In the genomic region with DNA sequence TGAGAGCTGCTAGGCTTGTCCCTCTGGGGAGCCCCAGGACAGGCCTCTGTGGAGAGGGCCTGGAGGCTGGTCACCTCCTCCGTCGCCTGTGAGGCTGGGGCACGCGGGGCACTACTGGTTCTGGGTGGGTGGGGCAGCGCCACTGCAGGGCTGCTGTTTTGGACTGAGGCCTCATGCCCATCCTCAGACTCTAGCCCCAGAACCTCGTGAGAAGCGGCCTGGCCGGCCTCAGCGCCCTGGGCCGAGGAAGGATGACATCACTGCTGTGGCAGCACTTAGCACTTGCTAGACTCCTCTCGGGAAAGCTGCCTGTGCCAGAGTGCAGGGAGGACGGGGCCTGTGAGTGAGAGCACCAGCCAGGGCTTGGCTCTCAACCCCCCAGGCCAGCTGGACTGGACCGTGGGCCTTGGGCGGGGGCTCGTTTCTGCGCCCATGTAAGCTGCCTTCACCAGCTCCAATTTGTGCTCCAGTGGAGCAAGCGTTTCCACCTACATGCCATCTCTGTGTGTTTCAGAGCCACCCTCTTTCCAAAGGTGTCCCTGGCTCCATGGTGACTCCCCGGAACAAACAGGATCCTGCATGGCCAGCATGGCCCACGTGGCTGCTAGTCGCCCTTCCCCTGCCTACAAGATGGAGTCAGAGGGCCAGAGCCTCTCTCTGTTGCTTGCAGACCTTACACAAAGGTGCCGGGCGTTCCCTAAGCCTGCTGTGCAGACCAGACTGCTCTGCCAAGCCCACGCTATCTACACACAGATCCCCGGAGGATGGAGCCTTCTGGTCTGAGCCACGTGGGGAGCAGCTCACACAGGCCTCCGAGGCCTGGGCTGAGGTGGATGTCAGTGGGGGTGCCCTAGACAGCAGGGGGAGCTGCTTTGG, we compare ENCODE assay signal across 19 cellular contexts.
A peak's percentile ranks its signal among the peaks of the same experiment; 100 is the strongest.
DNase-seq lines count a peak whose midpoint lies in the region; ATAC-seq and TF ChIP-seq lines count a peak whose summit lies in the region.
"Had no signal": no experiment of that assay in that cellular context is flagged by ENCODE, and none has a peak within 500 bp of the region (broad histone marks: within the 10 kb centered on the region; RNA-seq: fewer than 3 reads in every experiment).

No MANE protein-coding gene starts in this region.

- intact Hi-C loops in ascending aorta (cut with DNase I): no loop called here
- intact Hi-C loops in right cardiac atrium (cut with DNase I): no loop called here

- H3K36me3 ChIP-seq in ascending aorta (no peaks in the 10 kb centered on the region), thoracic aorta (no peaks in the 10 kb centered on the region)
- H3K36me3 ChIP-seq: vagina had no signal

- no peak overlapping the region for H3K27ac Mint-ChIP-seq in T-helper 17 cell
- H3K27ac Mint-ChIP-seq: activated CD4-positive, alpha-beta T cell treated with anti-CD3 and anti-CD28 coated beads for 36 hours; activated naive CD8-positive, alpha-beta T cell treated with anti-CD3 and anti-CD28 coated beads for 36 hours; T-helper 1 cell treated with Interleukin-12 subunit alpha and Interleukin-12 subunit beta and Interleukin-4 antibody, amounts not matched to agents 30 μg/mL and 1 μg/mL, for 36 hours had no signal

- no peaks in the 10 kb centered on the region for H3K27me3 ChIP-seq in ascending aorta
- no peaks in the 10 kb centered on the region for H3K27me3 ChIP-seq in right cardiac atrium (ENCODE audit: control insufficient read depth, insufficient read depth)
- no peaks in the 10 kb centered on the region for H3K27me3 ChIP-seq in thoracic aorta (replicated peaks; ENCODE audit: insufficient read depth)
- H3K27me3 ChIP-seq: vagina had no signal

- no peaks in the 10 kb centered on the region for H3K9me3 ChIP-seq in ascending aorta
- H3K9me3 ChIP-seq in right cardiac atrium (ENCODE audit: control insufficient read depth, low read length): no peaks in the 10 kb centered on the region
- H3K9me3 ChIP-seq in thoracic aorta: no peaks in the 10 kb centered on the region
- no peaks in the 10 kb centered on the region for H3K9me3 ChIP-seq in T-helper 17 cell (ENCODE audit: control insufficient read depth, low read length, poor library complexity, severe bottlenecking)
- H3K9me3 ChIP-seq: A549, vagina had no signal

- H3K4me3 Mint-ChIP-seq in T-helper 17 cell: no peak overlapping the region
- H3K4me3 Mint-ChIP-seq: activated CD4-positive, alpha-beta T cell treated with anti-CD3 and anti-CD28 coated beads for 36 hours; activated naive CD8-positive, alpha-beta T cell treated with anti-CD3 and anti-CD28 coated beads for 36 hours; T-helper 1 cell treated with Interleukin-12 subunit alpha and Interleukin-12 subunit beta and Interleukin-4 antibody, amounts not matched to agents 30 μg/mL and 1 μg/mL, for 36 hours had no signal

- H3K36me3 Mint-ChIP-seq in T-helper 17 cell (ENCODE audit: low read depth): no peaks in the 10 kb centered on the region
- H3K36me3 Mint-ChIP-seq: activated naive CD8-positive, alpha-beta T cell treated with anti-CD3 and anti-CD28 coated beads for 36 hours had no signal

- H3K27me3 Mint-ChIP-seq in T-helper 17 cell: peaks cover 37% of the 10 kb centered on the region
- H3K27me3 Mint-ChIP-seq: activated CD4-positive, alpha-beta T cell treated with anti-CD3 and anti-CD28 coated beads for 36 hours; activated naive CD8-positive, alpha-beta T cell treated with anti-CD3 and anti-CD28 coated beads for 36 hours had no signal

- DNase-seq in NCI-H2171 treated with DMSO at 0.1 percent for 48 hours (lab: John Stamatoyannopoulos, UW) (peak; percentile 8), NCI-H2171 (lab: John Stamatoyannopoulos, UW) (no peak), ascending aorta (ENCODE audit: low spot score in 2 of 2) (peak in 1 of 2 donors; percentile 16), right cardiac atrium (peak; percentile 70 to 88 (median 83)), thoracic aorta (ENCODE audit: low spot score) (no peak), hepatic stellate cell (ENCODE audit: low spot score) (no peak), dermis blood vessel endothelial cell (no peak), T-helper 17 cell (no peak)
- DNase-seq: activated CD4-positive, alpha-beta T cell treated with anti-CD3 and anti-CD28 coated beads for 36 hours; activated naive CD8-positive, alpha-beta T cell treated with anti-CD3 and anti-CD28 coated beads for 36 hours; Karpas-422; NCI-H1417 treated with DMSO at 0.1 percent for 48 hours; NCI-H524; RPMI8226; stimulated activated naive CD8-positive, alpha-beta T cell treated with anti-CD3 and anti-CD28 coated beads, Interleukin-15, Interleukin-2, amounts not matched to agents 100 U/mL and 50 U/mL, for 24 hours had no signal

- peaks cover 0 to 4% of the 10 kb centered on the region in 2 donors for H3K4me1 ChIP-seq in ascending aorta
- H3K4me1 ChIP-seq in right cardiac atrium (ENCODE audit: control insufficient read depth, insufficient read depth, low read length): peaks cover 2% of the 10 kb centered on the region
- peaks cover 0 to 11% of the 10 kb centered on the region in 2 donors for H3K4me1 ChIP-seq in thoracic aorta (ENCODE audit: control insufficient read depth in 1 of 2, low read depth in 2 of 2)
- H3K4me1 ChIP-seq: A549, vagina had no signal

- ATAC-seq in right cardiac atrium (peak; percentile 77 to 82), thoracic aorta (ENCODE audit: insufficient number of reproducible peaks, low FRiP score, low read depth) (peak; percentile 66), T-helper 17 cell (no peak)
- ATAC-seq: A549; activated CD4-positive, alpha-beta T cell treated with anti-CD3 and anti-CD28 coated beads for 36 hours; stimulated activated naive CD8-positive, alpha-beta T cell treated with anti-CD3 and anti-CD28 coated beads, Interleukin-15, Interleukin-2, amounts not matched to agents 100 U/mL and 50 U/mL, for 24 hours had no signal

- H3K27ac ChIP-seq in ascending aorta (peak overlapping the region; percentile 2 to 22), right cardiac atrium (ENCODE audit: low read length) (no peak overlapping the region), thoracic aorta (peak overlapping the region in 1 of 2 donors; percentile 7)
- H3K27ac ChIP-seq: A549, HL-60, vagina had no signal

- TF ChIP-seq CTCF in ascending aorta (IDR thresholded peaks at IDR 0.05) (no peak), thoracic aorta (IDR thresholded peaks at IDR 0.05) (no peak)

- H3K4me1 Mint-ChIP-seq in T-helper 17 cell: peaks cover 2% of the 10 kb centered on the region
- H3K4me1 Mint-ChIP-seq: activated CD4-positive, alpha-beta T cell treated with anti-CD3 and anti-CD28 coated beads for 36 hours; activated naive CD8-positive, alpha-beta T cell treated with anti-CD3 and anti-CD28 coated beads for 36 hours had no signal

- H3K4me3 ChIP-seq in ascending aorta (no peak overlapping the region), right cardiac atrium (ENCODE audit: low read length) (no peak overlapping the region), thoracic aorta (no peak overlapping the region)
- H3K4me3 ChIP-seq: A549, vagina had no signal

- 56% methylated on average over 26 of the region's 26 CpGs for WGBS in right cardiac atrium

Comparison
In these comparisons a context has a peak if more than half of its experiments do, and no peak if none do; other contexts are left out.
1. DNase-seq: peak in NCI-H2171 treated with DMSO at 0.1 percent for 48 hours (single experiment) and right cardiac atrium (3 of 3); none in NCI-H2171 (single experiment), thoracic aorta (single experiment), hepatic stellate cell (single experiment), dermis blood vessel endothelial cell (single experiment) and T-helper 17 cell (0 of 3).